In genomic region chr6:157667211-157668033, GRCh38 we compare ENCODE assay signal across 8 cellular contexts.
A peak's percentile ranks its signal among the peaks of the same experiment; 100 is the strongest.
DNase-seq lines count a peak whose midpoint lies in the region; ATAC-seq, FAIRE-seq and TF ChIP-seq lines count a peak whose summit lies in the region.

No MANE protein-coding gene starts in this region.

- H3K4me2 ChIP-seq in GM12878 (ENCODE audit: control insufficient read depth, insufficient read depth) = no peak overlapping the region

- BruUV-seq in GM12878 (replicated peaks; lab: Mats Ljungman, UMichigan) = no TSS peak

- TF ChIP-seq EP300 in GM12878 (IDR thresholded peaks at IDR 0.05; ENCODE audit: borderline replicate concordance in 1 of 2, control insufficient read depth in 1 of 2, low read depth in 2 of 2, low read length in 2 of 2) = no peak

- intact Hi-C loops in GM12878 (cut with micrococcal nuclease; ENCODE audit: unreplicated experiment) = loop anchor here (1.0 to 5.0 kb wide), 6 partner anchors 106 to 353 kb away; partner anchors contain the start of genes TMEM242 and ZDHHC14

- 7% methylated on average over 12 of the region's 12 CpGs for WGBS in GM12878 (ENCODE audit: insufficient coverage, insufficient replicate concordance, low lambda C conversion rate, missing lambda C conversion rate)

- CTCF ChIA-PET in AG04450 (lab: Charles Lee) (interaction anchor here (0.6 to 7.1 kb wide), 40 partner anchors 9 to 456 kb away, joined by 3 to 109 read pairs (median 4); partner anchors contain the start of gene TMEM242), GM12878 (lab: Yijun Ruan, JAX) (interaction anchor here (0.6 to 7.2 kb wide), 43 partner anchors 8 to 580 kb away, joined by 3 to 96 read pairs (median 4); partner anchors contain the start of gene TMEM242)

- H3K36me3 Mint-ChIP-seq in T-helper 17 cell (ENCODE audit: low read depth) = peaks cover 5% of the 10 kb centered on the region

- in situ Hi-C loops in GM12878 (cut with MboI) = no loop called here

- peaks cover 12% of the 10 kb centered on the region for H3K27me3 Mint-ChIP-seq in T-helper 17 cell

- no peaks in the 10 kb centered on the region for H3K4me1 ChIP-seq in GM12878 (ENCODE audit: control insufficient read depth, insufficient read depth, low read length)

- DNase-seq in AG04450 (ENCODE audit: low read depth, low spot score) = no peak
- DNase-seq in GM12892 (ENCODE audit: insufficient read length) = peak; percentile 41
- DNase-seq in NB4 (ENCODE audit: low read depth) = peak; percentile 88
- DNase-seq in T-helper 17 cell = peak in 2 of 3 donors; percentile 17 to 43
- DNase-seq in GM12878 (ENCODE audit: low read depth, low spot score) = peak; percentile 36
- peak; percentile 84 for DNase-seq in iPS-NIHi7 (ENCODE audit: extremely low spot score)
- DNase-seq in stimulated activated CD4-positive, alpha-beta T cell treated with anti-CD3 and anti-CD28 coated beads, Interleukin-1b, Interleukin-23, amount 100 ng/mL, for 4 hours (ENCODE audit: low read depth in 2 of 2) = peak; percentile 13 to 59

- H3K27ac ChIP-seq in AG04450 (ENCODE audit: low read depth, low read length) (no peak overlapping the region), GM12878 (ENCODE audit: control insufficient read depth, insufficient read depth) (no peak overlapping the region)

- peaks cover 7% of the 10 kb centered on the region for H3K4me1 Mint-ChIP-seq in T-helper 17 cell

- H3K4me3 Mint-ChIP-seq in T-helper 17 cell = peak overlapping the region; percentile 61

- H3K4me3 ChIP-seq in AG04450 (ENCODE audit: low read depth, low read length) (no peak overlapping the region), NB4 (ENCODE audit: low read depth, low read length) (no peak overlapping the region), GM12878 (no peak overlapping the region)

- H3K27me3 ChIP-seq in AG04450 (ENCODE audit: control insufficient read depth, insufficient read depth, low read length) (no peaks in the 10 kb centered on the region), GM12878 (replicated peaks in 1 of 2; ENCODE audit: control insufficient read depth in 2 of 2, insufficient read depth in 2 of 2, low read length in 1 of 2) (0 out of 4 replicates have a peak, but pooled peaks cover 0 to 2% of the 10 kb centered on the region in 2 experiments)

- POLR2A ChIA-PET in AG04450 (lab: Yijun Ruan, JAX) = no interaction called here
- POLR2A ChIA-PET in GM12878 (lab: Charles Lee) = interaction anchor here (0.8 to 1.4 kb wide), 2 partner anchors 324 to 353 kb away, joined by 3 to 5 read pairs; no protein-coding TSS in a partner anchor

- TF ChIP-seq POLR2A in GM12892 (IDR thresholded peaks at IDR 0.05; ENCODE audit: low read depth, low read length) (no peak), NB4 (IDR thresholded peaks at IDR 0.05; ENCODE audit: extremely low read depth, insufficient read length) (no peak), GM12878 (IDR thresholded peaks at IDR 0.05; ENCODE audit: low read depth, low read length) (no peak)

- FAIRE-seq in GM12892 (lab: Jason Lieb, UNC) = peak; percentile 84
- FAIRE-seq in GM12878 (lab: Jason Lieb, UNC) = peak; percentile 65

- peak overlapping the region; percentile 76 for H3K27ac Mint-ChIP-seq in T-helper 17 cell

- H3K9me3 ChIP-seq in AG04450 (ENCODE audit: control insufficient read depth, insufficient read depth, low read length) (no peaks in the 10 kb centered on the region), T-helper 17 cell (ENCODE audit: control insufficient read depth, low read length, poor library complexity, severe bottlenecking) (no peaks in the 10 kb centered on the region), GM12878 (replicated peaks; ENCODE audit: control insufficient read depth, insufficient read depth, low read length) (no peaks in the 10 kb centered on the region; the same call in 2 of the 3 replicates)

- H4K20me1 ChIP-seq in GM12878 (ENCODE audit: control insufficient read depth, insufficient read depth) = no peaks in the 10 kb centered on the region

- no peaks in the 10 kb centered on the region for H3K36me3 ChIP-seq in GM12878 (ENCODE audit: control insufficient read depth in 2 of 2, insufficient read depth in 2 of 2, low read length in 1 of 2)

- peak; percentile 95 for TF ChIP-seq RAD21 in GM12878 (IDR thresholded peaks at IDR 0.05; ENCODE audit: insufficient read depth, low read depth, low read length)

- RAD21 ChIA-PET in GM12878 (lab: Charles Lee; ENCODE audit: unreplicated experiment) = interaction anchor here (0.7 to 5.6 kb wide), 22 partner anchors 9 to 353 kb away, joined by 3 to 47 read pairs (median 4); partner anchors contain the start of gene TMEM242

- TF ChIP-seq CTCF in AG04450 (IDR thresholded peaks at IDR 0.05; ENCODE audit: low read depth, low read length) = peak; percentile 91
- TF ChIP-seq CTCF in NB4 (IDR thresholded peaks at IDR 0.05; ENCODE audit: low read depth, low read length) = peak; percentile 79
- peak; percentile 74 to 81 (median 79) for TF ChIP-seq CTCF in GM12878 (IDR thresholded peaks at IDR 0.05 in 2 of 3, conservative IDR thresholded peaks at IDR 0.05 in 1 of 3; ENCODE audit: control insufficient read depth in 2 of 3, extremely low read depth in 1 of 3, insufficient read depth in 1 of 3, low read depth in 3 of 3, low read length in 3 of 3)

- H3K79me2 ChIP-seq in GM12878 (ENCODE audit: control insufficient read depth, insufficient read depth, low read length) = no peaks in the 10 kb centered on the region

- H2AFZ ChIP-seq in GM12878 (ENCODE audit: control insufficient read depth, low read depth, low read length) = no peak overlapping the region

- ATAC-seq in T-helper 17 cell (peak; percentile 76), GM12878 (peak; percentile 94), GM21390 (IDR thresholded peaks at IDR 0.05; ENCODE audit: unreplicated experiment) (no peak)

- SMC1A ChIA-PET in GM12878 (lab: Charles Lee; ENCODE audit: uncharacterized antibody, unreplicated experiment) = interaction anchor here (0.6 to 5.4 kb wide), 39 partner anchors 19 to 472 kb away, joined by 3 to 74 read pairs (median 5); partner anchors contain the start of gene TMEM242

- H3K9ac ChIP-seq in GM12878 (ENCODE audit: control insufficient read depth, insufficient read depth, low read length) = no peak overlapping the region

TF ChIP-seq in GM12878, 131 proteins besides CTCF, POLR2A, EP300 and RAD21 (continues in another document):
- TF ChIP-seq SMC3 (IDR thresholded peaks at IDR 0.05; ENCODE audit: borderline replicate concordance, low read length) = peak; percentile 77
- TF ChIP-seq HSF1 (IDR thresholded peaks at IDR 0.05; ENCODE audit: low read depth, low read length) = no peak
- TF ChIP-seq IKZF2 (IDR thresholded peaks at IDR 0.05) = peak; percentile 47 to 50
- TF ChIP-seq MTA2 (IDR thresholded peaks at IDR 0.05; ENCODE audit: low read depth) = 0 out of 2 replicates have a peak, but pooled peaks have one; percentile 9
- TF ChIP-seq HDGF (IDR thresholded peaks at IDR 0.05) = peak; percentile 33; the same call in 1 of the 2 replicates
- TF ChIP-seq BACH1 (IDR thresholded peaks at IDR 0.05; ENCODE audit: borderline replicate concordance) = no peak
- TF ChIP-seq TAF1 (IDR thresholded peaks at IDR 0.05; ENCODE audit: borderline replicate concordance, low read depth, low read length) = no peak
- TF ChIP-seq ZNF592 (IDR thresholded peaks at IDR 0.05) = no peak
- TF ChIP-seq NBN (IDR thresholded peaks at IDR 0.05) = peak; percentile 89
